2 cellular contexts compared by ENCODE assay signal in genomic region chr1:170305777-170306299, GRCh38.
A peak's percentile ranks its signal among the peaks of the same experiment; 100 is the strongest.
TF ChIP-seq lines count a peak whose summit lies in the region.

No MANE protein-coding gene starts in this region.

TF ChIP-seq in IMR-90, 13 proteins besides CTCF, POLR2A, EP300 and RAD21:
- TF ChIP-seq SMC3 (IDR thresholded peaks at IDR 0.05; ENCODE audit: low read depth, low read length) (no peak), MAZ (IDR thresholded peaks at IDR 0.05; ENCODE audit: borderline replicate concordance, low read depth, low read length) (no peak), RCOR1 (IDR thresholded peaks at IDR 0.05; ENCODE audit: insufficient replicate concordance, low read length) (no peak), CEBPB (IDR thresholded peaks at IDR 0.05; ENCODE audit: low read depth, low read length) (no peak), BHLHE40 (IDR thresholded peaks at IDR 0.05; ENCODE audit: low read depth, low read length) (no peak), ELK1 (IDR thresholded peaks at IDR 0.05; ENCODE audit: borderline replicate concordance, low read depth, low read length) (no peak), FOS (IDR thresholded peaks at IDR 0.05; ENCODE audit: low read depth, low read length) (no peak), NFE2L2 (IDR thresholded peaks at IDR 0.05; ENCODE audit: low read depth, low read length) (no peak)

TF ChIP-seq in GM12878, 131 proteins besides CTCF, POLR2A, EP300 and RAD21:
- peak; percentile 90 for TF ChIP-seq MEF2B (IDR thresholded peaks at IDR 0.05; ENCODE audit: partially characterized antibody, poor library complexity, severe bottlenecking)
- TF ChIP-seq PAX5 (IDR thresholded peaks at IDR 0.05; ENCODE audit: borderline replicate concordance, low read depth, low read length), result no peak
- 0 out of 2 replicates have a peak, but pooled peaks have one; percentile 29 for TF ChIP-seq GATAD2B (conservative IDR thresholded peaks at IDR 0.05; ENCODE audit: low read depth)
